In genomic region chr1:206686486-206687249, GRCh38 we compare ENCODE assay signal across 8 cellular contexts. TPM values are rescaled to one million over a fixed set of nuclear protein-coding genes. Genes with fewer than 3 reads are reported as not detected.
DNase-seq lines count a peak whose midpoint lies in the region; ATAC-seq and TF ChIP-seq lines count a peak whose summit lies in the region.

No MANE protein-coding gene starts in this region.

- CTCF ChIA-PET in activated naive CD4-positive, alpha-beta T cell treated with anti-CD3 and anti-CD28 coated beads for 36 hours (lab: Charles Lee), result interaction anchor here (1.1 to 1.4 kb wide), 2 partner anchors 56 to 223 kb away, joined by 3 to 5 read pairs; no protein-coding TSS in a partner anchor

- H3K36me3 Mint-ChIP-seq in activated naive CD4-positive, alpha-beta T cell treated with anti-CD3 and anti-CD28 coated beads for 36 hours (ENCODE audit: low read depth), result peaks cover 2% of the 10 kb centered on the region
- no peaks in the 10 kb centered on the region for H3K36me3 Mint-ChIP-seq in natural killer cell

- H3K27ac Mint-ChIP-seq in activated naive CD4-positive, alpha-beta T cell treated with anti-CD3 and anti-CD28 coated beads for 36 hours, result peak overlapping the region; percentile 93
- H3K27ac Mint-ChIP-seq in natural killer cell, result peak overlapping the region; percentile 96

- H3K4me1 Mint-ChIP-seq in activated naive CD4-positive, alpha-beta T cell treated with anti-CD3 and anti-CD28 coated beads for 36 hours (ENCODE audit: low read depth), result peaks cover 50% of the 10 kb centered on the region
- peaks cover 54 to 65% of the 10 kb centered on the region in 2 donors for H3K4me1 Mint-ChIP-seq in natural killer cell

- H3K4me3 Mint-ChIP-seq in activated naive CD4-positive, alpha-beta T cell treated with anti-CD3 and anti-CD28 coated beads for 36 hours, result peak overlapping the region; percentile 98
- peak overlapping the region; percentile 98 for H3K4me3 Mint-ChIP-seq in natural killer cell

- ATAC-seq in natural killer cell, result peak; percentile 39 to 58 (median 58)
- ATAC-seq in HG03196 (IDR thresholded peaks at IDR 0.05; ENCODE audit: unreplicated experiment), result no peak

- H3K9me3 Mint-ChIP-seq in activated naive CD4-positive, alpha-beta T cell treated with anti-CD3 and anti-CD28 coated beads for 36 hours, result no peaks in the 10 kb centered on the region
- no peaks in the 10 kb centered on the region for H3K9me3 Mint-ChIP-seq in natural killer cell

- TF ChIP-seq CTCF in natural killer cell (IDR thresholded peaks at IDR 0.05), result no peak

- intact Hi-C loops in activated naive CD4-positive, alpha-beta T cell treated with anti-CD3 and anti-CD28 coated beads for 36 hours (cut with micrococcal nuclease), result loop anchor here (1.0 kb wide), 1 partner anchor 17 kb away; no protein-coding TSS in a partner anchor
- intact Hi-C loops in natural killer cell (cut with micrococcal nuclease), result loop anchor here (2.0 to 5.0 kb wide), 2 partner anchors 16 to 41 kb away; no protein-coding TSS in a partner anchor

- DNase-seq in activated naive CD4-positive, alpha-beta T cell treated with anti-CD3 and anti-CD28 coated beads for 36 hours, result peak; percentile 51
- no peak for DNase-seq in activated naive CD4-positive, alpha-beta T cell (lab: John Stamatoyannopoulos, UW)
- DNase-seq in NCI-H1694 treated with DMSO at 0.1 percent for 48 hours (lab: John Stamatoyannopoulos, UW), result peak; percentile 42
- DNase-seq in natural killer cell, result no peak
- DNase-seq in NCI-H345 treated with DMSO at 0.1 percent for 48 hours (lab: John Stamatoyannopoulos, UW; ENCODE audit: unreplicated experiment), result no peak
- no peak for DNase-seq in NCI-H1048 (lab: John Stamatoyannopoulos, UW)

- H3K27me3 Mint-ChIP-seq in activated naive CD4-positive, alpha-beta T cell treated with anti-CD3 and anti-CD28 coated beads for 36 hours (ENCODE audit: low read depth), result peaks cover 2% of the 10 kb centered on the region
- no peaks in the 10 kb centered on the region for H3K27me3 Mint-ChIP-seq in natural killer cell (ENCODE audit: low read depth in 2 of 2)

- H3K27ac ChIP-seq in cingulate gyrus (ENCODE audit: low read depth, low read length), result peak overlapping the region; percentile 84

RNA-seq across cellular contexts. Expression of gene MAPKAPK2, which starts 2.0 kb away (rescaled TPM):
- 10 to 100 TPM; 83.4 to 85.3 TPM for total RNA-seq in activated naive CD4-positive, alpha-beta T cell treated with anti-CD3 and anti-CD28 coated beads for 36 hours
- 100 to 1,000 TPM; 137 to 197 (median 178) TPM for total RNA-seq in natural killer cell

RNA-seq across cellular contexts. Expression of gene DYRK3, which starts 51.3 kb away (rescaled TPM):
- total RNA-seq in activated naive CD4-positive, alpha-beta T cell treated with anti-CD3 and anti-CD28 coated beads for 36 hours, result 1 to 10 TPM; 6.5 to 6.7 TPM
- total RNA-seq in natural killer cell, result under 1 TPM; 0.16 to 0.66 (median 0.43) TPM

Comparison
In these comparisons a context has a peak if more than half of its experiments do, and no peak if none do; other contexts are left out.
1. DNase-seq: peak in activated naive CD4-positive, alpha-beta T cell treated with anti-CD3 and anti-CD28 coated beads for 36 hours (single experiment) and NCI-H1694 treated with DMSO at 0.1 percent for 48 hours (single experiment); none in activated naive CD4-positive, alpha-beta T cell (0 of 4), natural killer cell (single experiment), NCI-H345 treated with DMSO at 0.1 percent for 48 hours (single experiment) and NCI-H1048 (single experiment).
2. RNA of gene DYRK3, which starts 51.3 kb away (total RNA-seq): 6.5 to 6.7 TPM in activated naive CD4-positive, alpha-beta T cell treated with anti-CD3 and anti-CD28 coated beads for 36 hours; 0.16 to 0.66 TPM in natural killer cell; every median in the first group is over 4 times any median in the second.